ENCODE assay signal across 25 cellular contexts in genomic region chr1:190296453-190296852, GRCh38.
"Had no signal": no experiment of that assay in that cellular context is flagged by ENCODE, and none has a peak within 500 bp of the region (broad histone marks: within the 10 kb centered on the region; RNA-seq: fewer than 3 reads in every experiment).

No MANE protein-coding gene starts in this region.

- H3K4me1 Mint-ChIP-seq: mesothelial cell of epicardium, naive B cell had no signal

- H3K36me3 Mint-ChIP-seq: naive B cell had no signal

- DNase-seq: dermis blood vessel endothelial cell; dorsolateral prefrontal cortex; effector CD4-positive, alpha-beta T cell; effector memory CD4-positive, alpha-beta T cell; foreskin fibroblast; foreskin melanocyte; gastrocnemius medialis; glutamatergic neuron; head of caudate nucleus; heart right ventricle; hippocampal formation; left cardiac atrium; left lung; left ventricle myocardium superior; lower lobe of right lung; mesenchymal stem cell; mucosa of descending colon; naive B cell had no signal

- H3K4me3 ChIP-seq: coronary artery, dorsolateral prefrontal cortex, esophagus muscularis mucosa, gastrocnemius medialis, heart right ventricle, left lung, lower lobe of right lung, mucosa of descending colon had no signal

- H3K27me3 ChIP-seq: dorsolateral prefrontal cortex, esophagus muscularis mucosa, gastrocnemius medialis, heart right ventricle, left lung had no signal

- H3K9me3 ChIP-seq: esophagus muscularis mucosa, gastrocnemius medialis, lower lobe of right lung, mucosa of descending colon had no signal

- H3K27me3 Mint-ChIP-seq: naive B cell had no signal

- H3K4me1 ChIP-seq: esophagus muscularis mucosa, gastrocnemius medialis, heart right ventricle, left lung, lower lobe of right lung had no signal

- H3K27ac Mint-ChIP-seq: mesothelial cell of epicardium, naive B cell had no signal

- FAIRE-seq: colon, endothelial cell of umbilical vein, islet of Langerhans, keratinocyte had no signal

- H3K4me3 Mint-ChIP-seq: mesothelial cell of epicardium, naive B cell had no signal

- H3K36me3 ChIP-seq: esophagus muscularis mucosa, gastrocnemius medialis, heart right ventricle, left lung, lower lobe of right lung had no signal

- H3K27ac ChIP-seq: coronary artery, dorsolateral prefrontal cortex, esophagus muscularis mucosa, gastrocnemius medialis, heart right ventricle, left lung, lower lobe of right lung had no signal

- ATAC-seq: gastrocnemius medialis, heart right ventricle, left cardiac atrium, left lung, left ventricle myocardium superior, lower lobe of right lung, mucosa of descending colon had no signal
